ENCODE assay signal across 8 cellular contexts in the genomic region with DNA sequence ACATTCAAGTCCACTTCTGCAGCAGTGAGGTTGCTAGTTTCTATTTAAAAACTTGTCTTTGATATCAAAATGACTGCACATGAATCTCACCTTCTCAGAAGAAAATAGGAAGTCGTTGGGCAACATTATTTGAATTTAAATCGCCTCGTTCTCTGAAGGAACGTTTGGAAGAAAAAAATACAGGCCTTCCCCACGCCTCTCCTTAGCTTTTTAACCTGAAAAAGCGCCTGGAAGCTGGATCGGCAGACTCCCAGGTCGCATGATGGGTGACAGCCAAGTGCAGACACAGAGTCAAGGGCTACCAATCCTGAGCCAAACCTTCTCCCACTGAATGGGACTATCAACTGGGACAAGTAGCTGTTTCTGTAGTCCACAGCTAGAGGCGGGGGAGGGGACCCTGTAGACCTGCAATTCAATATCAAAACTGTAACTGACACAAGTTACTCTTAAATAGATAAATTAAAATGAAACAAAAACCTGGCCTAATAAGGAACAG. TPM values are rescaled to one million over a fixed set of nuclear protein-coding genes. Genes with fewer than 3 reads are reported as not detected.
A peak's percentile ranks its signal among the peaks of the same experiment; 100 is the strongest.
DNase-seq lines count a peak whose midpoint lies in the region; ATAC-seq and TF ChIP-seq lines count a peak whose summit lies in the region.

No MANE protein-coding gene starts in this region.

- no peak for TF ChIP-seq CTCF in upper lobe of right lung (IDR thresholded peaks at IDR 0.05)

- peak overlapping the region; percentile 92 for H3K27ac Mint-ChIP-seq in memory B cell

- H3K4me3 ChIP-seq in upper lobe of right lung, result peak overlapping the region; percentile 72

- H3K36me3 Mint-ChIP-seq in memory B cell, result peaks cover 4% of the 10 kb centered on the region

- H3K9me3 Mint-ChIP-seq in memory B cell, result no peaks in the 10 kb centered on the region

- H3K9me3 ChIP-seq in upper lobe of right lung, result no peaks in the 10 kb centered on the region

- no peaks in the 10 kb centered on the region for H3K27me3 ChIP-seq in upper lobe of right lung

- H3K36me3 ChIP-seq in upper lobe of right lung, result no peaks in the 10 kb centered on the region

- peaks cover 66% of the 10 kb centered on the region for H3K4me1 ChIP-seq in upper lobe of right lung

- H3K4me3 Mint-ChIP-seq in memory B cell, result peak overlapping the region; percentile 98

- no peaks in the 10 kb centered on the region for H3K27me3 Mint-ChIP-seq in memory B cell

- ATAC-seq in memory B cell (ENCODE audit: low read depth) (no peak), upper lobe of right lung (no peak), HG03135 (IDR thresholded peaks at IDR 0.05; ENCODE audit: unreplicated experiment) (no peak)

- H3K4me1 Mint-ChIP-seq in memory B cell, result peaks cover 40% of the 10 kb centered on the region

- peak; percentile 48 for DNase-seq in stimulated activated CD4-positive, alpha-beta T cell treated with anti-CD3 and anti-CD28 coated beads, Interleukin-15, amount 100 ng/mL, for 24 hours
- DNase-seq in stimulated activated CD4-positive, alpha-beta T cell treated with anti-CD3 and anti-CD28 coated beads, Interleukin-2, amount 100 ng/mL, for 48 hours, result no peak
- DNase-seq in memory B cell (ENCODE audit: low spot score in 2 of 2) (no peak), upper lobe of right lung (no peak), NCI-H2107 (lab: John Stamatoyannopoulos, UW) (no peak), DMS114 treated with DMSO at 0.1 percent for 48 hours (lab: John Stamatoyannopoulos, UW; ENCODE audit: unreplicated experiment) (no peak)

- intact Hi-C loops in upper lobe of right lung (cut with DNase I), result no loop called here

- H3K27ac ChIP-seq in angular gyrus (ENCODE audit: low read depth, low read length) (peak overlapping the region; percentile 87), upper lobe of right lung (peak overlapping the region; percentile 83)

RNA-seq across cellular contexts. Expression of gene FAM53B, which starts 2.2 kb away (rescaled TPM):
- total RNA-seq in upper lobe of right lung, result 31.4 TPM

RNA-seq across cellular contexts. Expression of gene EEF1AKMT2, which starts 49.7 kb away (rescaled TPM):
- 15.7 TPM for total RNA-seq in upper lobe of right lung

RNA-seq across cellular contexts. Expression of gene ABRAXAS2, which starts 59.6 kb away (rescaled TPM):
- total RNA-seq in upper lobe of right lung, result 14.7 TPM
